ENCODE assay signal across 1 cellular context in the genomic region with DNA sequence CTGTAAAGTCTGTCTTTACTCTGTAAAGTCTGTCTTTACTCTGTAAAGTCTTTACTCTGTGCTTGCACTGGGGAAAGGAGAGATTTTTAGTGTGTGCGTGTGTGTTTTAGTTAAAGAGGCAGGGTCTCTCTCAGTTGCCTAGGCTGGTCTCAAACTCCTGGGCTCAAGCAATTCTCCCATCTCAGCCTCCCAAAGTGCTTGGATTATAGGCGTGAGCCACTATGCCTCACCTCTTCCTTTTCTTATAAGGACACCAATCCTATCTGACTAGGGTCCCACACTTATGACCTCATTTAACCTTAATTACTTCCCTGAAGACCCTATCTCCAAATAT.
TF ChIP-seq lines count a peak whose summit lies in the region.

No MANE protein-coding gene starts in this region.

TF ChIP-seq in A549, 52 proteins besides CTCF, POLR2A, EP300 and RAD21 (continued from another document):
- TF ChIP-seq, protein P1, sequence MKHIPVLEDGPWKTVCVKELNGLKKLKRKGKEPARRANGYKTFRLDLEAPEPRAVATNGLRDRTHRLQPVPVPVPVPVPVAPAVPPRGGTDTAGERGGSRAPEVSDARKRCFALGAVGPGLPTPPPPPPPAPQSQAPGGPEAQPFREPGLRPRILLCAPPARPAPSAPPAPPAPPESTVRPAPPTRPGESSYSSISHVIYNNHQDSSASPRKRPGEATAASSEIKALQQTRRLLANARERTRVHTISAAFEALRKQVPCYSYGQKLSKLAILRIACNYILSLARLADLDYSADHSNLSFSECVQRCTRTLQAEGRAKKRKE (CRISPR knock-in tag; IDR thresholded peaks at IDR 0.05; ENCODE audit: low read depth) = no peak
